1 cellular context compared by ENCODE assay signal in the genomic region with DNA sequence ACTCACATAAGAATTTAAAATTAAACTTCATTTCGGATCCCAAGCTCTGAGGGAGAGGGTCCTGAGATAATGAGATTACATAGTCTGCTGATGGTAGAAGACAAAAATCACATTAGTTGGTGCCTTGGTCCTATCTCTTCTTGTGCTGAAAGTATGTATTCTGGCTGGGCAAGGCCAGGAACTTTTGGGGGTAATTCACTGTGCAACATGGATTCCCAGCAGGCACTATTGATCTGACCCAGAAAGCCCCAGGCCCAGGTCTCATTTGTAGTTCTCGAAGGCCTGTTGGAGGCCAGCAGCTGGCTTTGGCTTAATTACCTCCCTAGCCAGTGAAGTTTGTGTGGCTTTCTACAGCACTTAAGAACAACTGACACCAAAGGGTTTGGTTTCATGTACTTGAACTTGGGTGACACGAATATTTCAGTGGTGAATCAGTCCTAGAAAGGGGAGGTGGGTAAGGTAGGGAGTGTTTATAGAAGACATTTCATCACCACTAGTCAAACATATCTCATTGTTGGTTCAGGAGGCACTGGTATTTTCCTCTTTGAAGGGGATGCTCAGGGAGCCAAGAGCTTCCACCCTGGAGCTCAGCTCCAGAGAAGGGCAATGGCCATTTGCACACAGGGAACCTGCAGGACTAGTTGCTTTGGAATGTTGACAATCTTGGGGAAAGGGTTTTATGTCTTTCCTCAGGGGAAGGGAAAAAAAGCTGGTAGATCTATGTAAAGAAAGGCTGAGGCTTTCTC.
TF ChIP-seq lines count a peak whose summit lies in the region.

No MANE protein-coding gene starts in this region.

TF ChIP-seq in HepG2, 621 proteins besides CTCF, POLR2A, EP300 and RAD21 (continued from another document and continues in another):
- TF ChIP-seq, protein P1, sequence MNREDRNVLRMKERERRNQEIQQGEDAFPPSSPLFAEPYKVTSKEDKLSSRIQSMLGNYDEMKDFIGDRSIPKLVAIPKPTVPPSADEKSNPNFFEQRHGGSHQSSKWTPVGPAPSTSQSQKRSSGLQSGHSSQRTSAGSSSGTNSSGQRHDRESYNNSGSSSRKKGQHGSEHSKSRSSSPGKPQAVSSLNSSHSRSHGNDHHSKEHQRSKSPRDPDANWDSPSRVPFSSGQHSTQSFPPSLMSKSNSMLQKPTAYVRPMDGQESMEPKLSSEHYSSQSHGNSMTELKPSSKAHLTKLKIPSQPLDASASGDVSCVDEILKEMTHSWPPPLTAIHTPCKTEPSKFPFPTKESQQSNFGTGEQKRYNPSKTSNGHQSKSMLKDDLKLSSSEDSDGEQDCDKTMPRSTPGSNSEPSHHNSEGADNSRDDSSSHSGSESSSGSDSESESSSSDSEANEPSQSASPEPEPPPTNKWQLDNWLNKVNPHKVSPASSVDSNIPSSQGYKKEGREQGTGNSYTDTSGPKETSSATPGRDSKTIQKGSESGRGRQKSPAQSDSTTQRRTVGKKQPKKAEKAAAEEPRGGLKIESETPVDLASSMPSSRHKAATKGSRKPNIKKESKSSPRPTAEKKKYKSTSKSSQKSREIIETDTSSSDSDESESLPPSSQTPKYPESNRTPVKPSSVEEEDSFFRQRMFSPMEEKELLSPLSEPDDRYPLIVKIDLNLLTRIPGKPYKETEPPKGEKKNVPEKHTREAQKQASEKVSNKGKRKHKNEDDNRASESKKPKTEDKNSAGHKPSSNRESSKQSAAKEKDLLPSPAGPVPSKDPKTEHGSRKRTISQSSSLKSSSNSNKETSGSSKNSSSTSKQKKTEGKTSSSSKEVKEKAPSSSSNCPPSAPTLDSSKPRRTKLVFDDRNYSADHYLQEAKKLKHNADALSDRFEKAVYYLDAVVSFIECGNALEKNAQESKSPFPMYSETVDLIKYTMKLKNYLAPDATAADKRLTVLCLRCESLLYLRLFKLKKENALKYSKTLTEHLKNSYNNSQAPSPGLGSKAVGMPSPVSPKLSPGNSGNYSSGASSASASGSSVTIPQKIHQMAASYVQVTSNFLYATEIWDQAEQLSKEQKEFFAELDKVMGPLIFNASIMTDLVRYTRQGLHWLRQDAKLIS (CRISPR knock-in tag; IDR thresholded peaks at IDR 0.05), result no peak
- TF ChIP-seq SP5 (CRISPR knock-in tag; IDR thresholded peaks at IDR 0.05; ENCODE audit: borderline replicate concordance, low read depth) (peak; percentile 85), MEF2D (CRISPR knock-in tag; IDR thresholded peaks at IDR 0.05) (peak; percentile 66; the same call in 1 of the 2 replicates), CENPX (CRISPR knock-in tag; IDR thresholded peaks at IDR 0.05) (no peak), FOSL1 (CRISPR knock-in tag; IDR thresholded peaks at IDR 0.05; ENCODE audit: borderline replicate concordance) (peak; percentile 98), ZNF672 (CRISPR knock-in tag; IDR thresholded peaks at IDR 0.05) (no peak), MAF1 (CRISPR knock-in tag; IDR thresholded peaks at IDR 0.05; ENCODE audit: borderline replicate concordance) (no peak), ZNF101 (CRISPR knock-in tag; IDR thresholded peaks at IDR 0.05; ENCODE audit: borderline replicate concordance, low read depth) (no peak), ZBTB3 (CRISPR knock-in tag; IDR thresholded peaks at IDR 0.05; ENCODE audit: borderline replicate concordance, low read depth) (no peak), NR2F1 (CRISPR knock-in tag; IDR thresholded peaks at IDR 0.05) (peak; percentile 12 to 49; a peak in 3 of 4 replicates), NR2F2 (IDR thresholded peaks at IDR 0.05; ENCODE audit: borderline replicate concordance, low read depth) (peak; percentile 42; the same call in 1 of the 2 replicates), FOXM1 (CRISPR knock-in tag; IDR thresholded peaks at IDR 0.05) (no peak), EHMT2 (IDR thresholded peaks at IDR 0.05; ENCODE audit: borderline replicate concordance, low read depth, low read length) (no peak), REPIN1 (CRISPR knock-in tag; IDR thresholded peaks at IDR 0.05; ENCODE audit: borderline replicate concordance, low read depth) (peak; percentile 54; the same call in 1 of the 2 replicates), ZNF558 (CRISPR knock-in tag; IDR thresholded peaks at IDR 0.05; ENCODE audit: borderline replicate concordance) (no peak), SP140L (CRISPR knock-in tag; IDR thresholded peaks at IDR 0.05; ENCODE audit: borderline replicate concordance) (no peak), ATAD3A (CRISPR knock-in tag; IDR thresholded peaks at IDR 0.05) (no peak), RNF2 (conservative IDR thresholded peaks at IDR 0.05; ENCODE audit: low read depth) (peak; percentile 52; the same call in 1 of the 2 replicates), ARNTL (CRISPR knock-in tag; IDR thresholded peaks at IDR 0.05) (no peak), RFX3 (CRISPR knock-in tag; IDR thresholded peaks at IDR 0.05) (no peak), ZNF788 (CRISPR knock-in tag; IDR thresholded peaks at IDR 0.05; ENCODE audit: borderline replicate concordance) (no peak), ARHGAP35 (CRISPR knock-in tag; IDR thresholded peaks at IDR 0.05; ENCODE audit: borderline replicate concordance) (no peak)
- TF ChIP-seq, protein P2, sequence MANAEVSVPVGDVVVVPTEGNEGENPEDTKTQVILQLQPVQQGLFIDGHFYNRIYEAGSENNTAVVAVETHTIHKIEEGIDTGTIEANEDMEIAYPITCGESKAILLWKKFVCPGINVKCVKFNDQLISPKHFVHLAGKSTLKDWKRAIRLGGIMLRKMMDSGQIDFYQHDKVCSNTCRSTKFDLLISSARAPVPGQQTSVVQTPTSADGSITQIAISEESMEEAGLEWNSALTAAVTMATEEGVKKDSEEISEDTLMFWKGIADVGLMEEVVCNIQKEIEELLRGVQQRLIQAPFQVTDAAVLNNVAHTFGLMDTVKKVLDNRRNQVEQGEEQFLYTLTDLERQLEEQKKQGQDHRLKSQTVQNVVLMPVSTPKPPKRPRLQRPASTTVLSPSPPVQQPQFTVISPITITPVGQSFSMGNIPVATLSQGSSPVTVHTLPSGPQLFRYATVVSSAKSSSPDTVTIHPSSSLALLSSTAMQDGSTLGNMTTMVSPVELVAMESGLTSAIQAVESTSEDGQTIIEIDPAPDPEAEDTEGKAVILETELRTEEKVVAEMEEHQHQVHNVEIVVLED (CRISPR knock-in tag; IDR thresholded peaks at IDR 0.05; ENCODE audit: borderline replicate concordance), result no peak
- TF ChIP-seq, protein P3, sequence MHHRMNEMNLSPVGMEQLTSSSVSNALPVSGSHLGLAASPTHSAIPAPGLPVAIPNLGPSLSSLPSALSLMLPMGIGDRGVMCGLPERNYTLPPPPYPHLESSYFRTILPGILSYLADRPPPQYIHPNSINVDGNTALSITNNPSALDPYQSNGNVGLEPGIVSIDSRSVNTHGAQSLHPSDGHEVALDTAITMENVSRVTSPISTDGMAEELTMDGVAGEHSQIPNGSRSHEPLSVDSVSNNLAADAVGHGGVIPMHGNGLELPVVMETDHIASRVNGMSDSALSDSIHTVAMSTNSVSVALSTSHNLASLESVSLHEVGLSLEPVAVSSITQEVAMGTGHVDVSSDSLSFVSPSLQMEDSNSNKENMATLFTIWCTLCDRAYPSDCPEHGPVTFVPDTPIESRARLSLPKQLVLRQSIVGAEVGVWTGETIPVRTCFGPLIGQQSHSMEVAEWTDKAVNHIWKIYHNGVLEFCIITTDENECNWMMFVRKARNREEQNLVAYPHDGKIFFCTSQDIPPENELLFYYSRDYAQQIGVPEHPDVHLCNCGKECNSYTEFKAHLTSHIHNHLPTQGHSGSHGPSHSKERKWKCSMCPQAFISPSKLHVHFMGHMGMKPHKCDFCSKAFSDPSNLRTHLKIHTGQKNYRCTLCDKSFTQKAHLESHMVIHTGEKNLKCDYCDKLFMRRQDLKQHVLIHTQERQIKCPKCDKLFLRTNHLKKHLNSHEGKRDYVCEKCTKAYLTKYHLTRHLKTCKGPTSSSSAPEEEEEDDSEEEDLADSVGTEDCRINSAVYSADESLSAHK (CRISPR knock-in tag; IDR thresholded peaks at IDR 0.05; ENCODE audit: borderline replicate concordance), result no peak
- TF ChIP-seq, protein P4, sequence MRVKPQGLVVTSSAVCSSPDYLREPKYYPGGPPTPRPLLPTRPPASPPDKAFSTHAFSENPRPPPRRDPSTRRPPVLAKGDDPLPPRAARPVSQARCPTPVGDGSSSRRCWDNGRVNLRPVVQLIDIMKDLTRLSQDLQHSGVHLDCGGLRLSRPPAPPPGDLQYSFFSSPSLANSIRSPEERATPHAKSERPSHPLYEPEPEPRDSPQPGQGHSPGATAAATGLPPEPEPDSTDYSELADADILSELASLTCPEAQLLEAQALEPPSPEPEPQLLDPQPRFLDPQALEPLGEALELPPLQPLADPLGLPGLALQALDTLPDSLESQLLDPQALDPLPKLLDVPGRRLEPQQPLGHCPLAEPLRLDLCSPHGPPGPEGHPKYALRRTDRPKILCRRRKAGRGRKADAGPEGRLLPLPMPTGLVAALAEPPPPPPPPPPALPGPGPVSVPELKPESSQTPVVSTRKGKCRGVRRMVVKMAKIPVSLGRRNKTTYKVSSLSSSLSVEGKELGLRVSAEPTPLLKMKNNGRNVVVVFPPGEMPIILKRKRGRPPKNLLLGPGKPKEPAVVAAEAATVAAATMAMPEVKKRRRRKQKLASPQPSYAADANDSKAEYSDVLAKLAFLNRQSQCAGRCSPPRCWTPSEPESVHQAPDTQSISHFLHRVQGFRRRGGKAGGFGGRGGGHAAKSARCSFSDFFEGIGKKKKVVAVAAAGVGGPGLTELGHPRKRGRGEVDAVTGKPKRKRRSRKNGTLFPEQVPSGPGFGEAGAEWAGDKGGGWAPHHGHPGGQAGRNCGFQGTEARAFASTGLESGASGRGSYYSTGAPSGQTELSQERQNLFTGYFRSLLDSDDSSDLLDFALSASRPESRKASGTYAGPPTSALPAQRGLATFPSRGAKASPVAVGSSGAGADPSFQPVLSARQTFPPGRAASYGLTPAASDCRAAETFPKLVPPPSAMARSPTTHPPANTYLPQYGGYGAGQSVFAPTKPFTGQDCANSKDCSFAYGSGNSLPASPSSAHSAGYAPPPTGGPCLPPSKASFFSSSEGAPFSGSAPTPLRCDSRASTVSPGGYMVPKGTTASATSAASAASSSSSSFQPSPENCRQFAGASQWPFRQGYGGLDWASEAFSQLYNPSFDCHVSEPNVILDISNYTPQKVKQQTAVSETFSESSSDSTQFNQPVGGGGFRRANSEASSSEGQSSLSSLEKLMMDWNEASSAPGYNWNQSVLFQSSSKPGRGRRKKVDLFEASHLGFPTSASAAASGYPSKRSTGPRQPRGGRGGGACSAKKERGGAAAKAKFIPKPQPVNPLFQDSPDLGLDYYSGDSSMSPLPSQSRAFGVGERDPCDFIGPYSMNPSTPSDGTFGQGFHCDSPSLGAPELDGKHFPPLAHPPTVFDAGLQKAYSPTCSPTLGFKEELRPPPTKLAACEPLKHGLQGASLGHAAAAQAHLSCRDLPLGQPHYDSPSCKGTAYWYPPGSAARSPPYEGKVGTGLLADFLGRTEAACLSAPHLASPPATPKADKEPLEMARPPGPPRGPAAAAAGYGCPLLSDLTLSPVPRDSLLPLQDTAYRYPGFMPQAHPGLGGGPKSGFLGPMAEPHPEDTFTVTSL (CRISPR knock-in tag; IDR thresholded peaks at IDR 0.05; ENCODE audit: borderline replicate concordance), result peak; percentile 87; the same call in 1 of the 2 replicates
- TF ChIP-seq, protein P5, sequence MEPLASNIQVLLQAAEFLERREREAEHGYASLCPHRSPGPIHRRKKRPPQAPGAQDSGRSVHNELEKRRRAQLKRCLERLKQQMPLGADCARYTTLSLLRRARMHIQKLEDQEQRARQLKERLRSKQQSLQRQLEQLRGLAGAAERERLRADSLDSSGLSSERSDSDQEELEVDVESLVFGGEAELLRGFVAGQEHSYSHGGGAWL (CRISPR knock-in tag; IDR thresholded peaks at IDR 0.05), result no peak
- TF ChIP-seq, protein P6, sequence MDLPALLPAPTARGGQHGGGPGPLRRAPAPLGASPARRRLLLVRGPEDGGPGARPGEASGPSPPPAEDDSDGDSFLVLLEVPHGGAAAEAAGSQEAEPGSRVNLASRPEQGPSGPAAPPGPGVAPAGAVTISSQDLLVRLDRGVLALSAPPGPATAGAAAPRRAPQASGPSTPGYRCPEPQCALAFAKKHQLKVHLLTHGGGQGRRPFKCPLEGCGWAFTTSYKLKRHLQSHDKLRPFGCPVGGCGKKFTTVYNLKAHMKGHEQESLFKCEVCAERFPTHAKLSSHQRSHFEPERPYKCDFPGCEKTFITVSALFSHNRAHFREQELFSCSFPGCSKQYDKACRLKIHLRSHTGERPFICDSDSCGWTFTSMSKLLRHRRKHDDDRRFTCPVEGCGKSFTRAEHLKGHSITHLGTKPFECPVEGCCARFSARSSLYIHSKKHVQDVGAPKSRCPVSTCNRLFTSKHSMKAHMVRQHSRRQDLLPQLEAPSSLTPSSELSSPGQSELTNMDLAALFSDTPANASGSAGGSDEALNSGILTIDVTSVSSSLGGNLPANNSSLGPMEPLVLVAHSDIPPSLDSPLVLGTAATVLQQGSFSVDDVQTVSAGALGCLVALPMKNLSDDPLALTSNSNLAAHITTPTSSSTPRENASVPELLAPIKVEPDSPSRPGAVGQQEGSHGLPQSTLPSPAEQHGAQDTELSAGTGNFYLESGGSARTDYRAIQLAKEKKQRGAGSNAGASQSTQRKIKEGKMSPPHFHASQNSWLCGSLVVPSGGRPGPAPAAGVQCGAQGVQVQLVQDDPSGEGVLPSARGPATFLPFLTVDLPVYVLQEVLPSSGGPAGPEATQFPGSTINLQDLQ (CRISPR knock-in tag; IDR thresholded peaks at IDR 0.05), result no peak
